1 cellular context compared by ENCODE assay signal in genomic region chr2:27807476-27807875, GRCh38.
TF ChIP-seq lines count a peak whose summit lies in the region.

No MANE protein-coding gene starts in this region.

TF ChIP-seq in HepG2, 621 proteins besides CTCF, POLR2A, EP300 and RAD21 (continued from another document):
- TF ChIP-seq, protein P1, sequence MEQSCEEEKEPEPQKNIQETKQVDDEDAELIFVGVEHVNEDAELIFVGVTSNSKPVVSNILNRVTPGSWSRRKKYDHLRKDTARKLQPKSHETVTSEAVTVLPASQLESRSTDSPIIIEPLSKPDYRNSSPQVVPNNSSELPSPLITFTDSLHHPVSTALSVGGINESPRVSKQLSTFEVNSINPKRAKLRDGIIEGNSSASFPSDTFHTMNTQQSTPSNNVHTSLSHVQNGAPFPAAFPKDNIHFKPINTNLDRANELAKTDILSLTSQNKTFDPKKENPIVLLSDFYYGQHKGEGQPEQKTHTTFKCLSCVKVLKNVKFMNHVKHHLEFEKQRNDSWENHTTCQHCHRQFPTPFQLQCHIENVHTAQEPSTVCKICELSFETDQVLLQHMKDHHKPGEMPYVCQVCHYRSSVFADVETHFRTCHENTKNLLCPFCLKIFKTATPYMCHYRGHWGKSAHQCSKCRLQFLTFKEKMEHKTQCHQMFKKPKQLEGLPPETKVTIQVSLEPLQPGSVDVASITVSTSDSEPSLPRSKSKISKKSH (CRISPR knock-in tag; IDR thresholded peaks at IDR 0.05; ENCODE audit: borderline replicate concordance), result no peak
- TF ChIP-seq ZNF510 (CRISPR knock-in tag; IDR thresholded peaks at IDR 0.05; ENCODE audit: low read depth) (no peak; the same call in 1 of the 2 replicates), SMC3 (IDR thresholded peaks at IDR 0.05; ENCODE audit: low read length) (peak; percentile 88), ARHGAP35 (CRISPR knock-in tag; IDR thresholded peaks at IDR 0.05; ENCODE audit: borderline replicate concordance) (no peak), ZNF678 (CRISPR knock-in tag; IDR thresholded peaks at IDR 0.05) (no peak), RBM22 (optimal IDR thresholded peaks at IDR 0.05; ENCODE audit: low read length) (no peak), RXRB (CRISPR knock-in tag; IDR thresholded peaks at IDR 0.05; ENCODE audit: borderline replicate concordance) (0 out of 2 replicates have a peak, but pooled peaks have one; percentile 13), HNRNPH1 (optimal IDR thresholded peaks at IDR 0.05; ENCODE audit: low read depth, low read length) (no peak), ZFYVE20 (CRISPR knock-in tag; IDR thresholded peaks at IDR 0.05; ENCODE audit: borderline replicate concordance, low read depth) (no peak), SP2 (CRISPR knock-in tag; IDR thresholded peaks at IDR 0.05) (no peak), TBX2 (CRISPR knock-in tag; IDR thresholded peaks at IDR 0.05; ENCODE audit: borderline replicate concordance) (0 out of 2 replicates have a peak, but pooled peaks have one; percentile 26), ZNF496 (CRISPR knock-in tag; IDR thresholded peaks at IDR 0.05; ENCODE audit: insufficient replicate concordance) (no peak), ZNF276 (CRISPR knock-in tag; IDR thresholded peaks at IDR 0.05; ENCODE audit: low read depth) (no peak), MAZ (IDR thresholded peaks at IDR 0.05; ENCODE audit: borderline replicate concordance, low read depth, low read length) (no peak), MAZ (CRISPR knock-in tag; IDR thresholded peaks at IDR 0.05; ENCODE audit: low read depth) (peak; percentile 25; the same call in 1 of the 2 replicates), SALL1 (CRISPR knock-in tag; IDR thresholded peaks at IDR 0.05) (no peak), SRSF4 (IDR thresholded peaks at IDR 0.05; ENCODE audit: low read depth, low read length, poor library complexity, severe bottlenecking) (no peak), ZNF770 (CRISPR knock-in tag; IDR thresholded peaks at IDR 0.05) (peak; percentile 21; the same call in 1 of the 2 replicates), ZFAT (CRISPR knock-in tag; conservative IDR thresholded peaks at IDR 0.05) (no peak), TEAD3 (CRISPR knock-in tag; optimal IDR thresholded peaks at IDR 0.05; ENCODE audit: borderline replicate concordance) (peak; percentile 46), KDM1A (CRISPR knock-in tag; IDR thresholded peaks at IDR 0.05) (no peak), ZNF136 (CRISPR knock-in tag; IDR thresholded peaks at IDR 0.05; ENCODE audit: low read depth) (no peak), ZNF282 (IDR thresholded peaks at IDR 0.05; ENCODE audit: partially characterized antibody) (no peak), ISX (CRISPR knock-in tag; conservative IDR thresholded peaks at IDR 0.05) (no peak), XRCC5 (optimal IDR thresholded peaks at IDR 0.05; ENCODE audit: low read length) (peak; percentile 40)
- TF ChIP-seq, protein P2, sequence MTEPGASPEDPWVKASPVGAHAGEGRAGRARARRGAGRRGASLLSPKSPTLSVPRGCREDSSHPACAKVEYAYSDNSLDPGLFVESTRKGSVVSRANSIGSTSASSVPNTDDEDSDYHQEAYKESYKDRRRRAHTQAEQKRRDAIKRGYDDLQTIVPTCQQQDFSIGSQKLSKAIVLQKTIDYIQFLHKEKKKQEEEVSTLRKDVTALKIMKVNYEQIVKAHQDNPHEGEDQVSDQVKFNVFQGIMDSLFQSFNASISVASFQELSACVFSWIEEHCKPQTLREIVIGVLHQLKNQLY (CRISPR knock-in tag; IDR thresholded peaks at IDR 0.05), result no peak
- TF ChIP-seq, protein P3, sequence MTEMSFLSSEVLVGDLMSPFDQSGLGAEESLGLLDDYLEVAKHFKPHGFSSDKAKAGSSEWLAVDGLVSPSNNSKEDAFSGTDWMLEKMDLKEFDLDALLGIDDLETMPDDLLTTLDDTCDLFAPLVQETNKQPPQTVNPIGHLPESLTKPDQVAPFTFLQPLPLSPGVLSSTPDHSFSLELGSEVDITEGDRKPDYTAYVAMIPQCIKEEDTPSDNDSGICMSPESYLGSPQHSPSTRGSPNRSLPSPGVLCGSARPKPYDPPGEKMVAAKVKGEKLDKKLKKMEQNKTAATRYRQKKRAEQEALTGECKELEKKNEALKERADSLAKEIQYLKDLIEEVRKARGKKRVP (CRISPR knock-in tag; IDR thresholded peaks at IDR 0.05), result no peak
- TF ChIP-seq, protein P4, sequence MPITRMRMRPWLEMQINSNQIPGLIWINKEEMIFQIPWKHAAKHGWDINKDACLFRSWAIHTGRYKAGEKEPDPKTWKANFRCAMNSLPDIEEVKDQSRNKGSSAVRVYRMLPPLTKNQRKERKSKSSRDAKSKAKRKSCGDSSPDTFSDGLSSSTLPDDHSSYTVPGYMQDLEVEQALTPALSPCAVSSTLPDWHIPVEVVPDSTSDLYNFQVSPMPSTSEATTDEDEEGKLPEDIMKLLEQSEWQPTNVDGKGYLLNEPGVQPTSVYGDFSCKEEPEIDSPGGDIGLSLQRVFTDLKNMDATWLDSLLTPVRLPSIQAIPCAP (CRISPR knock-in tag; IDR thresholded peaks at IDR 0.05; ENCODE audit: low read depth), result no peak
- TF ChIP-seq, protein P5, sequence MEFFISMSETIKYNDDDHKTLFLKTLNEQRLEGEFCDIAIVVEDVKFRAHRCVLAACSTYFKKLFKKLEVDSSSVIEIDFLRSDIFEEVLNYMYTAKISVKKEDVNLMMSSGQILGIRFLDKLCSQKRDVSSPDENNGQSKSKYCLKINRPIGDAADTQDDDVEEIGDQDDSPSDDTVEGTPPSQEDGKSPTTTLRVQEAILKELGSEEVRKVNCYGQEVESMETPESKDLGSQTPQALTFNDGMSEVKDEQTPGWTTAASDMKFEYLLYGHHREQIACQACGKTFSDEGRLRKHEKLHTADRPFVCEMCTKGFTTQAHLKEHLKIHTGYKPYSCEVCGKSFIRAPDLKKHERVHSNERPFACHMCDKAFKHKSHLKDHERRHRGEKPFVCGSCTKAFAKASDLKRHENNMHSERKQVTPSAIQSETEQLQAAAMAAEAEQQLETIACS (CRISPR knock-in tag; IDR thresholded peaks at IDR 0.05), result no peak; the same call in 1 of the 2 replicates
- TF ChIP-seq, protein P6, sequence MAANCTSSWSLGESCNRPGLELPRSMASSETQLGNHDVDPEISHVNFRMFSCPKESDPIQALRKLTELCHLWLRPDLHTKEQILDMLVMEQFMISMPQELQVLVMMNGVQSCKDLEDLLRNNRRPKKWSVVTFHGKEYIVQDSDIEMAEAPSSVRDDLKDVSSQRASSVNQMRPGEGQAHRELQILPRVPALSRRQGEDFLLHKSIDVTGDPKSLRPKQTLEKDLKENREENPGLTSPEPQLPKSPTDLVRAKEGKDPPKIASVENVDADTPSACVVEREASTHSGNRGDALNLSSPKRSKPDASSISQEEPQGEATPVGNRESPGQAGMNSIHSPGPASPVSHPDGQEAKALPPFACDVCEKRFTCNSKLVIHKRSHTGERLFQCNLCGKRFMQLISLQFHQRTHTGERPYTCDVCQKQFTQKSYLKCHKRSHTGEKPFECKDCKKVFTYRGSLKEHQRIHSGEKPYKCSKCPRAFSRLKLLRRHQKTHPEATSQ (CRISPR knock-in tag; IDR thresholded peaks at IDR 0.05; ENCODE audit: borderline replicate concordance), result no peak
TF ChIP-seq in HepG2: peak in this region for 9.
